In genomic region chr13:66775196-66775595, GRCh38 we compare ENCODE assay signal across 28 cellular contexts.
"Had no signal": no experiment of that assay in that cellular context is flagged by ENCODE, and none has a peak within 500 bp of the region (broad histone marks: within the 10 kb centered on the region; RNA-seq: fewer than 3 reads in every experiment).

No MANE protein-coding gene starts in this region.

- H3K4me1 ChIP-seq: neural progenitor cell, parathyroid adenoma, psoas muscle, spleen, suprapubic skin, testis, tibial artery, transverse colon, upper lobe of right lung, uterus had no signal

- ATAC-seq: natural killer cell; psoas muscle; right cardiac atrium; sciatic nerve; stimulated activated memory B cell treated with anti-CD40 and anti-IgM and Interleukin-4, amounts not matched to agents 10 μg/mL and 1 μg/mL and 100 μg/mL, for 72 hours; stimulated activated naive CD8-positive, alpha-beta T cell treated with anti-CD3 and anti-CD28 coated beads, Interleukin-15, amount 100 ng/mL, for 72 hours; stimulated activated naive CD8-positive, alpha-beta T cell treated with anti-CD3 and anti-CD28 coated beads, Interleukin-15, Interleukin-2, amounts not matched to agents 100 U/mL and 50 U/mL, for 24 hours; upper lobe of right lung had no signal

- H2AFZ ChIP-seq: neural progenitor cell, parathyroid adenoma had no signal

- H3K4me3 ChIP-seq: neural progenitor cell, ovary, psoas muscle, skin epidermis, smooth muscle cell, spleen, suprapubic skin, testis, tibial artery, transverse colon, upper lobe of right lung, uterus had no signal

- H3K27me3 ChIP-seq: neural progenitor cell, ovary, spleen, suprapubic skin, testis, tibial artery, transverse colon, upper lobe of right lung, uterus had no signal

- H3K4me2 ChIP-seq: neural progenitor cell, smooth muscle cell had no signal

- H3K36me3 ChIP-seq: neural progenitor cell, ovary, spleen, suprapubic skin, tibial artery, transverse colon, upper lobe of right lung, uterus had no signal

- H3K9ac ChIP-seq: neural progenitor cell, parathyroid adenoma had no signal

- H3K27ac ChIP-seq: neural progenitor cell, ovary, parathyroid adenoma, psoas muscle, skin epidermis, spleen, suprapubic skin, testis, tibial artery, transverse colon, upper lobe of right lung, uterus had no signal

- H3K9me3 ChIP-seq: ovary, psoas muscle, spleen, suprapubic skin, testis, tibial artery, transverse colon, upper lobe of right lung, uterus had no signal

- H3K79me2 ChIP-seq: parathyroid adenoma had no signal

- DNase-seq: natural killer cell; occipital lobe; ovary; posterior cingulate gyrus; psoas muscle; right cardiac atrium; spleen; stimulated activated CD4-positive, alpha-beta T cell treated with anti-CD3 and anti-CD28 coated beads, Interleukin-12 subunit alpha, Interleukin-12 subunit beta, amount 100 ng/mL, for 4 hours; stimulated activated CD4-positive, alpha-beta T cell treated with anti-CD3 and anti-CD28 coated beads, Interleukin-1b, Interleukin-23, amount 100 ng/mL, for 48 hours; stimulated activated CD4-positive, alpha-beta T cell treated with anti-CD3 and anti-CD28 coated beads, Interleukin-4, amount 100 ng/mL, for 1 hour; stimulated activated CD4-positive, alpha-beta T cell treated with anti-CD3 and anti-CD28 coated beads, Interleukin-4, amount 100 ng/mL, for 4 hours; stimulated activated CD8-positive, alpha-beta memory T cell treated with anti-CD3 and anti-CD28 coated beads, Interleukin-4, amount 100 ng/mL, for 48 hours; stimulated activated naive CD4-positive, alpha-beta T cell; stimulated activated naive CD8-positive, alpha-beta T cell treated with anti-CD3 and anti-CD28 coated beads, Interleukin-15, amount 100 ng/mL, for 72 hours; stimulated activated naive CD8-positive, alpha-beta T cell treated with anti-CD3 and anti-CD28 coated beads, Interleukin-15, Interleukin-2, amounts not matched to agents 100 U/mL and 50 U/mL, for 24 hours; substantia nigra; testis; tibial artery; transverse colon; upper lobe of right lung; uterus had no signal
